Comparison of ENCODE assay signal across 12 cellular contexts in genomic region chr12:62684586-62685295, GRCh38.
DNase-seq lines count a peak whose midpoint lies in the region; ATAC-seq and TF ChIP-seq lines count a peak whose summit lies in the region.
"Had no signal": no experiment of that assay in that cellular context is flagged by ENCODE, and none has a peak within 500 bp of the region (broad histone marks: within the 10 kb centered on the region; RNA-seq: fewer than 3 reads in every experiment).

No MANE protein-coding gene starts in this region.

- no peak overlapping the region for H3K4me3 Mint-ChIP-seq in activated T-helper 1 cell treated with anti-CD3 and anti-CD28 coated beads, Interleukin-12 subunit alpha, Interleukin-12 subunit beta, Interleukin-2, Interleukin-4 antibody, amounts not matched to agents 30 ng/mL and 10 ng/mL and 1 ng/mL, durations not matched to agents 14 hours and 24 hours and 36 hours
- H3K4me3 Mint-ChIP-seq: stimulated activated naive CD8-positive, alpha-beta T cell treated with anti-CD3 and anti-CD28 coated beads, Interleukin-15, amount 100 ng/mL, for 72 hours had no signal

- H3K4me2 ChIP-seq in osteoblast (ENCODE audit: insufficient read depth, low read length): peak overlapping the region; percentile 51
- H3K4me2 ChIP-seq: A549 had no signal

- ATAC-seq in Right ventricle myocardium inferior (peak; percentile 81), HG02973 (IDR thresholded peaks at IDR 0.05; ENCODE audit: unreplicated experiment) (no peak), GM21515 (IDR thresholded peaks at IDR 0.05; ENCODE audit: unreplicated experiment) (no peak)
- ATAC-seq: stimulated activated naive CD8-positive, alpha-beta T cell treated with anti-CD3 and anti-CD28 coated beads, Interleukin-15, amount 100 ng/mL, for 72 hours had no signal

- H3K27me3 Mint-ChIP-seq in activated T-helper 1 cell treated with anti-CD3 and anti-CD28 coated beads, Interleukin-12 subunit alpha, Interleukin-12 subunit beta, Interleukin-2, Interleukin-4 antibody, amounts not matched to agents 30 ng/mL and 10 ng/mL and 1 ng/mL, durations not matched to agents 14 hours and 24 hours and 36 hours (ENCODE audit: insufficient read depth): peaks cover 12% of the 10 kb centered on the region

- H3K4me3 ChIP-seq in fibroblast of villous mesenchyme (ENCODE audit: low read depth, low read length) (no peak overlapping the region), osteoblast (ENCODE audit: insufficient read depth, low read length) (no peak overlapping the region), SJCRH30 (no peak overlapping the region)
- H3K4me3 ChIP-seq: A549 had no signal

- DNase-seq in Right ventricle myocardium inferior (ENCODE audit: missing footprints): peak; percentile 85
- no peak for DNase-seq in cardiac septum (ENCODE audit: low spot score)
- DNase-seq in fibroblast of villous mesenchyme (ENCODE audit: low read depth): peak; percentile 85
- DNase-seq in osteoblast (ENCODE audit: insufficient read length, low spot score, missing footprints): no peak
- no peak for DNase-seq in SJCRH30
- DNase-seq in activated T-helper 1 cell treated with anti-CD3 and anti-CD28 coated beads, Interleukin-12 subunit alpha, Interleukin-12 subunit beta, Interleukin-2, Interleukin-4 antibody, amounts not matched to agents 30 ng/mL and 10 ng/mL and 1 ng/mL, durations not matched to agents 14 hours and 24 hours and 36 hours (ENCODE audit: low spot score): no peak
- DNase-seq: NCI-H1105; stimulated activated CD4-positive, alpha-beta T cell treated with anti-CD3 and anti-CD28 coated beads, Interleukin-15, amount 100 ng/mL, for 24 hours; stimulated activated naive CD8-positive, alpha-beta T cell treated with anti-CD3 and anti-CD28 coated beads, Interleukin-15, amount 100 ng/mL, for 72 hours had no signal

- H3K4me1 ChIP-seq in osteoblast (ENCODE audit: insufficient read depth, low read length) (peaks cover 38% of the 10 kb centered on the region), SJCRH30 (no peaks in the 10 kb centered on the region)
- H3K4me1 ChIP-seq: A549 had no signal

- no peaks in the 10 kb centered on the region for H4K20me1 ChIP-seq in osteoblast (ENCODE audit: insufficient read depth, low read length)

- H3K36me3 ChIP-seq in osteoblast (ENCODE audit: insufficient read depth, low read length) (peaks cover 5% of the 10 kb centered on the region), SJCRH30 (no peaks in the 10 kb centered on the region)

- H3K79me2 ChIP-seq in osteoblast (ENCODE audit: insufficient read depth, low read length): no peaks in the 10 kb centered on the region

- H3K27me3 ChIP-seq in osteoblast (ENCODE audit: insufficient read depth, low read length) (no peaks in the 10 kb centered on the region), SJCRH30 (no peaks in the 10 kb centered on the region)

- peak overlapping the region; percentile 78 for H2AFZ ChIP-seq in osteoblast (ENCODE audit: low read length)

- no peak overlapping the region for H3K27ac Mint-ChIP-seq in activated T-helper 1 cell treated with anti-CD3 and anti-CD28 coated beads, Interleukin-12 subunit alpha, Interleukin-12 subunit beta, Interleukin-2, Interleukin-4 antibody, amounts not matched to agents 30 ng/mL and 10 ng/mL and 1 ng/mL, durations not matched to agents 14 hours and 24 hours and 36 hours
- H3K27ac Mint-ChIP-seq: stimulated activated naive CD8-positive, alpha-beta T cell treated with anti-CD3 and anti-CD28 coated beads, Interleukin-15, amount 100 ng/mL, for 72 hours had no signal

- no peaks in the 10 kb centered on the region for H3K9me3 Mint-ChIP-seq in activated T-helper 1 cell treated with anti-CD3 and anti-CD28 coated beads, Interleukin-12 subunit alpha, Interleukin-12 subunit beta, Interleukin-2, Interleukin-4 antibody, amounts not matched to agents 30 ng/mL and 10 ng/mL and 1 ng/mL, durations not matched to agents 14 hours and 24 hours and 36 hours
- H3K9me3 Mint-ChIP-seq: stimulated activated naive CD8-positive, alpha-beta T cell treated with anti-CD3 and anti-CD28 coated beads, Interleukin-15, amount 100 ng/mL, for 72 hours had no signal

- TF ChIP-seq CTCF in fibroblast of villous mesenchyme (IDR thresholded peaks at IDR 0.05; ENCODE audit: insufficient read depth, low read depth, low read length): no peak
- no peak for TF ChIP-seq CTCF in osteoblast (IDR thresholded peaks at IDR 0.05; ENCODE audit: extremely low read depth, low read depth, low read length)

- no peaks in the 10 kb centered on the region for H3K36me3 Mint-ChIP-seq in activated T-helper 1 cell treated with anti-CD3 and anti-CD28 coated beads, Interleukin-12 subunit alpha, Interleukin-12 subunit beta, Interleukin-2, Interleukin-4 antibody, amounts not matched to agents 30 ng/mL and 10 ng/mL and 1 ng/mL, durations not matched to agents 14 hours and 24 hours and 36 hours (ENCODE audit: low read depth)

- H3K9me3 ChIP-seq in osteoblast (ENCODE audit: low read depth, low read length) (no peaks in the 10 kb centered on the region), SJCRH30 (replicated peaks) (no peaks in the 10 kb centered on the region)
- H3K9me3 ChIP-seq: A549 had no signal

- H3K4me1 Mint-ChIP-seq in activated T-helper 1 cell treated with anti-CD3 and anti-CD28 coated beads, Interleukin-12 subunit alpha, Interleukin-12 subunit beta, Interleukin-2, Interleukin-4 antibody, amounts not matched to agents 30 ng/mL and 10 ng/mL and 1 ng/mL, durations not matched to agents 14 hours and 24 hours and 36 hours (ENCODE audit: low read depth): peaks cover 5% of the 10 kb centered on the region

- peak overlapping the region; percentile 78 for H3K27ac ChIP-seq in osteoblast (ENCODE audit: low read depth, low read length)
- H3K27ac ChIP-seq in SJCRH30: no peak overlapping the region

- intact Hi-C loops in Right ventricle myocardium inferior (cut with DNase I): no loop called here
- intact Hi-C loops in cardiac septum (cut with DNase I): no loop called here
- intact Hi-C loops in activated T-helper 1 cell treated with anti-CD3 and anti-CD28 coated beads, Interleukin-12 subunit alpha, Interleukin-12 subunit beta, Interleukin-2, Interleukin-4 antibody, amounts not matched to agents 30 ng/mL and 10 ng/mL and 1 ng/mL, durations not matched to agents 14 hours and 24 hours and 36 hours (cut with micrococcal nuclease): no loop called here

Comparison
In these comparisons a context has a peak if more than half of its experiments do, and no peak if none do; other contexts are left out.
1. DNase-seq: peak in Right ventricle myocardium inferior (single experiment) and fibroblast of villous mesenchyme (single experiment); none in cardiac septum (single experiment), osteoblast (single experiment), SJCRH30 (0 of 2) and activated T-helper 1 cell treated with anti-CD3 and anti-CD28 coated beads, Interleukin-12 subunit alpha, Interleukin-12 subunit beta, Interleukin-2, Interleukin-4 antibody, amounts not matched to agents 30 ng/mL and 10 ng/mL and 1 ng/mL, durations not matched to agents 14 hours and 24 hours and 36 hours (single experiment).